In genomic region chr14:69654109-69654508, GRCh38 we compare ENCODE assay signal across 12 cellular contexts. TPM values are rescaled to one million over a fixed set of nuclear protein-coding genes. Genes with fewer than 3 reads are reported as not detected.
A peak's percentile ranks its signal among the peaks of the same experiment; 100 is the strongest.
DNase-seq lines count a peak whose midpoint lies in the region; ATAC-seq and TF ChIP-seq lines count a peak whose summit lies in the region.
"Had no signal": no experiment of that assay in that cellular context is flagged by ENCODE, and none has a peak within 500 bp of the region (broad histone marks: within the 10 kb centered on the region; RNA-seq: fewer than 3 reads in every experiment).

No MANE protein-coding gene starts in this region.

- H3K36me3 ChIP-seq in Peyer's patch, result no peaks in the 10 kb centered on the region

- H3K9me3 ChIP-seq in Peyer's patch, result no peaks in the 10 kb centered on the region

- no peaks in the 10 kb centered on the region for H3K27me3 ChIP-seq in Peyer's patch

- peak; percentile 67 for ATAC-seq in esophagus mucosa
- ATAC-seq in omental fat pad (ENCODE audit: low FRiP score), result peak; percentile 7
- ATAC-seq: left ventricle myocardium superior had no signal

- H3K4me1 ChIP-seq in Peyer's patch, result peaks cover 19 to 79% (median 45%) of the 10 kb centered on the region in 4 donors

- TF ChIP-seq POLR2A in Peyer's patch (IDR thresholded peaks at IDR 0.05), result no peak

- no peak for TF ChIP-seq CTCF in Peyer's patch (IDR thresholded peaks at IDR 0.05)
- no peak for TF ChIP-seq CTCF in omental fat pad (IDR thresholded peaks at IDR 0.05)

- peak overlapping the region; percentile 82 to 88 (median 86) for H3K27ac ChIP-seq in Peyer's patch

- H3K4me3 ChIP-seq in Peyer's patch, result no peak overlapping the region

- in situ Hi-C loops in G401 (cut with HindIII; ENCODE audit: low sequenced_read_pairs), result no loop called here

- DNase-seq in G401 (ENCODE audit: low spot score) (peak; percentile 58), Peyer's patch (peak in 1 of 3 donors; percentile 73), omental fat pad (ENCODE audit: low spot score) (no peak), NCI-H524 treated with DMSO at 0.1 percent for 48 hours (lab: John Stamatoyannopoulos, UW) (no peak), DMS79 (lab: John Stamatoyannopoulos, UW) (no peak), COLO668 (lab: John Stamatoyannopoulos, UW; ENCODE audit: unreplicated experiment) (no peak)
- no peak for DNase-seq in activated CD4-positive, CD25-positive, alpha-beta regulatory T cell (lab: John Stamatoyannopoulos, UW)
- DNase-seq: activated CD8-positive, alpha-beta memory T cell treated with anti-CD3 and anti-CD28 coated beads for 24 hours; KBM-7; left ventricle myocardium superior; SHP77 had no signal

RNA-seq across cellular contexts. Expression of gene SUSD6, which starts 42.7 kb away (rescaled TPM):
- total RNA-seq in G401 (2014; rRNA removed; shearing (Covaris generic)), result 1.4 and 1.5 TPM in 2 replicates
- total RNA-seq in Peyer's patch, result 100 to 1,000 TPM in 3 of 4 donors, 10 to 100 TPM in 1; 33.8 to 125 (median 113) TPM
- total RNA-seq in esophagus mucosa, result 35.2 TPM
- total RNA-seq in omental fat pad, result 10 to 100 TPM; 31.1 to 73.3 (median 52.7) TPM

Comparison
In these comparisons a context has a peak if more than half of its experiments do, and no peak if none do; other contexts are left out.
1. RNA of gene SUSD6, which starts 42.7 kb away (total RNA-seq): 33.8 to 125 TPM in Peyer's patch, 31.1 to 73.3 TPM in omental fat pad and 35.2 TPM in esophagus mucosa (single experiment); 1.4 to 1.5 TPM in G401; every median in the first group is over 10 times any median in the second.